ENCODE assay signal across 25 cellular contexts in genomic region chr5:15554542-15554941, GRCh38.
"Had no signal": no experiment of that assay in that cellular context is flagged by ENCODE, and none has a peak within 500 bp of the region (broad histone marks: within the 10 kb centered on the region; RNA-seq: fewer than 3 reads in every experiment).

No MANE protein-coding gene starts in this region.

- H3K27ac ChIP-seq: breast epithelium, esophagus muscularis mucosa, gastrocnemius medialis, parathyroid adenoma, thyroid gland, upper lobe of right lung had no signal

- H3K9ac ChIP-seq: parathyroid adenoma had no signal

- ATAC-seq: activated CD4-positive, alpha-beta T cell treated with anti-CD3 and anti-CD28 coated beads for 36 hours; activated T-cell treated with anti-CD3 and anti-CD28 coated beads, Interleukin-2, amount 50 U/mL, for 4 hours; effector memory CD8-positive, alpha-beta T cell; gastrocnemius medialis; left ventricle myocardium superior; mucosa of descending colon; right cardiac atrium; stimulated activated naive CD8-positive, alpha-beta T cell treated with anti-CD3 and anti-CD28 coated beads, Interleukin-15, Interleukin-2, amounts not matched to agents 100 U/mL and 50 U/mL, for 24 hours; upper lobe of right lung had no signal

- H3K4me3 ChIP-seq: breast epithelium, esophagus muscularis mucosa, gastrocnemius medialis, mucosa of descending colon, thyroid gland, upper lobe of right lung had no signal

- DNase-seq: activated B cell treated with CpG ODN at 0.5 μM for 24 hours; activated CD4-positive, alpha-beta T cell treated with anti-CD3 and anti-CD28 coated beads for 36 hours; activated CD4-positive, alpha-beta T cell treated with anti-CD3 and anti-CD28 coated beads, Interleukin-2, amount 50 U/mL, for 4 hours; activated CD8-positive, alpha-beta memory T cell treated with anti-CD3 and anti-CD28 coated beads, Interleukin-2, amount 50 U/mL, for 48 hours; activated naive CD4-positive, alpha-beta T cell treated with anti-CD3 and anti-CD28 coated beads for 36 hours; activated naive CD8-positive, alpha-beta T cell treated with anti-CD3 and anti-CD28 coated beads, Interleukin-2, amount 10 ng/mL, durations not matched to agents 7 days and 5 days; activated T-cell treated with anti-CD3 and anti-CD28 coated beads, Interleukin-2, amount 50 U/mL, for 4 hours; amniotic stem cell; effector memory CD8-positive, alpha-beta T cell; gastrocnemius medialis; hippocampal formation; left ventricle myocardium superior; mammary epithelial cell; mucosa of descending colon; naive B cell; nucleus accumbens; right cardiac atrium; stimulated activated CD4-positive, alpha-beta T cell treated with anti-CD3 and anti-CD28 coated beads, Interleukin-4, amount 100 ng/mL, for 4 hours; stimulated activated naive CD8-positive, alpha-beta T cell treated with anti-CD3 and anti-CD28 coated beads, Interleukin-15, Interleukin-2, amounts not matched to agents 100 U/mL and 50 U/mL, for 24 hours; T-helper 9 cell; thyroid gland; upper lobe of right lung had no signal

- H3K4me1 ChIP-seq: gastrocnemius medialis, parathyroid adenoma, thyroid gland, upper lobe of right lung had no signal

- H2AFZ ChIP-seq: parathyroid adenoma had no signal

- H3K36me3 ChIP-seq: breast epithelium, esophagus muscularis mucosa, gastrocnemius medialis, thyroid gland, upper lobe of right lung had no signal

- H3K79me2 ChIP-seq: parathyroid adenoma had no signal

- H3K9me3 ChIP-seq: breast epithelium, esophagus muscularis mucosa, gastrocnemius medialis, mucosa of descending colon, thyroid gland, upper lobe of right lung had no signal

- H3K27me3 ChIP-seq: breast epithelium, esophagus muscularis mucosa, gastrocnemius medialis, thyroid gland, upper lobe of right lung had no signal
